Comparison of ENCODE assay signal across 13 cellular contexts in the genomic region with DNA sequence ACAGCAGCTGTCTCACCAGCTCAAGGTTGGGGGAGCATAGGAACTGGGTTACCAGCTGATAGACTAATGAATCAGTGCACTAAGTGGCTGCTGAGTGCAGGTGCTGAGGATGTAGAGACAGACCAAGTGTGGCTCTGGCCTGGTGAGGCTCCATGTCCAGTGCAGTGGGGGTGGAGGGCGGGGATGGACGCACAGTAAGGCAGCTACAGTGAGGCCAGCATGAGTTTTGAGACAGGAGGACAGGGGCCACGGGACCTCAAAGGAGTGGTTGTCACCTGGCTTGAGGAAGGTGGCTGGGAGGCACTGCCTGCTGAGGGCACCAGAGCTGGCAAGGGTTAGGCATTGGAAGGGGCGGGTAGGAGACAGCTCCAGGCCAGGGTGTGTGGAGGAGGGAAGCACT. TPM values are rescaled to one million over a fixed set of nuclear protein-coding genes. Genes with fewer than 3 reads are reported as not detected.
DNase-seq lines count a peak whose midpoint lies in the region; ATAC-seq, FAIRE-seq and TF ChIP-seq lines count a peak whose summit lies in the region.
"Had no signal": no experiment of that assay in that cellular context is flagged by ENCODE, and none has a peak within 500 bp of the region (broad histone marks: within the 10 kb centered on the region; RNA-seq: fewer than 3 reads in every experiment).

No MANE protein-coding gene starts in this region.

- H3K9ac ChIP-seq in H9 (ENCODE audit: extremely low read depth, insufficient read length, low read length) (no peak overlapping the region), GM12878 (ENCODE audit: control insufficient read depth, insufficient read depth, low read length) (no peak overlapping the region)

- no peak for TF ChIP-seq POLR2A in GM12878 (IDR thresholded peaks at IDR 0.05; ENCODE audit: low read depth, low read length)

- CTCF ChIA-PET in GM12878 (lab: Yijun Ruan, JAX), result interaction anchor here (0.5 to 3.8 kb wide), 5 partner anchors 8 to 48 kb away, joined by 3 to 20 read pairs (median 3); no protein-coding TSS in a partner anchor

- H3K36me3 ChIP-seq in GM12878 (ENCODE audit: control insufficient read depth in 2 of 2, insufficient read depth in 2 of 2, low read length in 1 of 2), result peaks cover 13 to 16% of the 10 kb centered on the region in 2 experiments

- SMC1A ChIA-PET in GM12878 (lab: Charles Lee; ENCODE audit: uncharacterized antibody, unreplicated experiment), result interaction anchor here (1.2 to 4.5 kb wide), 9 partner anchors 12 to 48 kb away, joined by 3 to 30 read pairs (median 6); no protein-coding TSS in a partner anchor

- H3K14ac ChIP-seq in H9 (ENCODE audit: insufficient read depth, low read length), result no peak overlapping the region

- H3T11ph ChIP-seq in H9 (ENCODE audit: low read length), result no peak overlapping the region

- no peak for FAIRE-seq in GM12878 (lab: Jason Lieb, UNC)
- FAIRE-seq: A204.1, small intestine had no signal

- H2BK5ac ChIP-seq in H9 (ENCODE audit: insufficient read length, low read length), result no peak overlapping the region

- no peak overlapping the region for H2BK20ac ChIP-seq in H9 (ENCODE audit: low read depth, low read length, poor library complexity, severe bottlenecking)

- no peaks in the 10 kb centered on the region for H3K9me3 Mint-ChIP-seq in activated CD4-positive, alpha-beta T cell treated with anti-CD3 and anti-CD28 coated beads, Interleukin-2, amount 10 ng/mL, durations not matched to agents 24 days and 14 days
- H3K9me3 Mint-ChIP-seq in H9 (no peaks in the 10 kb centered on the region), osteocyte (ENCODE audit: unreplicated experiment) (no peaks in the 10 kb centered on the region)
- H3K9me3 Mint-ChIP-seq: nephron had no signal

- TF ChIP-seq CTCF in H9 (conservative IDR thresholded peaks at IDR 0.05) (no peak), GM12878 (IDR thresholded peaks at IDR 0.05 in 2 of 3, conservative IDR thresholded peaks at IDR 0.05 in 1 of 3; ENCODE audit: control insufficient read depth in 2 of 3, extremely low read depth in 1 of 3, insufficient read depth in 1 of 3, low read depth in 3 of 3, low read length in 3 of 3) (no peak), osteocyte (IDR thresholded peaks at IDR 0.05) (no peak)

- no peak; the same call in 1 of the 3 replicates for ATAC-seq in GM12878
- ATAC-seq in HG02763 (IDR thresholded peaks at IDR 0.05; ENCODE audit: unreplicated experiment), result no peak

- no peak overlapping the region for H3K4me3 ChIP-seq in GM12878
- H3K4me3 ChIP-seq: testis had no signal

- H3K56ac ChIP-seq in H9 (ENCODE audit: insufficient read length, low read depth, low read length), result no peak overlapping the region

- DNase-seq in activated CD4-positive, alpha-beta T cell treated with anti-CD3 and anti-CD28 coated beads, Interleukin-2, amount 10 ng/mL, durations not matched to agents 24 days and 14 days, result no peak
- no peak for DNase-seq in activated CD4-positive, alpha-beta T cell treated with anti-CD3 and anti-CD28 coated beads for 1 hour
- DNase-seq in H9 (no peak), GM12878 (ENCODE audit: low read depth, low spot score) (no peak), osteocyte (ENCODE audit: extremely low spot score, unreplicated experiment) (no peak), amniotic stem cell (lab: John Stamatoyannopoulos, UW) (no peak), retina (no peak)
- DNase-seq: small intestine had no signal

- H3K79me1 ChIP-seq in H9 (ENCODE audit: insufficient read depth, low read depth, low read length, poor library complexity, severe bottlenecking), result no peaks in the 10 kb centered on the region

- no peak overlapping the region for H3K27ac ChIP-seq in H9 (ENCODE audit: insufficient read length, low read depth, low read length)
- H3K27ac ChIP-seq in GM12878 (ENCODE audit: control insufficient read depth, insufficient read depth), result peak overlapping the region; percentile 92
- H3K27ac ChIP-seq: epithelial cell of prostate had no signal

- no peaks in the 10 kb centered on the region for H3K79me2 ChIP-seq in H9 (ENCODE audit: insufficient read depth, low read length)
- peaks cover 45% of the 10 kb centered on the region for H3K79me2 ChIP-seq in GM12878 (ENCODE audit: control insufficient read depth, insufficient read depth, low read length)

- H3K4me2 ChIP-seq in H9 (ENCODE audit: insufficient read depth, insufficient read length, low read length), result no peak overlapping the region
- no peak overlapping the region for H3K4me2 ChIP-seq in GM12878 (ENCODE audit: control insufficient read depth, insufficient read depth)

- H2BK120ac ChIP-seq in H9 (ENCODE audit: low read depth, low read length, poor library complexity, severe bottlenecking), result no peak overlapping the region

- H4K91ac ChIP-seq in H9 (ENCODE audit: insufficient read length, low read depth, low read length), result no peak overlapping the region

- intact Hi-C loops in activated CD4-positive, alpha-beta T cell treated with anti-CD3 and anti-CD28 coated beads, Interleukin-2, amount 10 ng/mL, durations not matched to agents 24 days and 14 days (cut with micrococcal nuclease), result no loop called here
- intact Hi-C loops in GM12878 (cut with micrococcal nuclease; ENCODE audit: unreplicated experiment), result no loop called here

- H3K27ac Mint-ChIP-seq in activated CD4-positive, alpha-beta T cell treated with anti-CD3 and anti-CD28 coated beads, Interleukin-2, amount 10 ng/mL, durations not matched to agents 24 days and 14 days, result peak overlapping the region; percentile 95
- H3K27ac Mint-ChIP-seq in H9, result no peak overlapping the region
- peak overlapping the region; percentile 88 for H3K27ac Mint-ChIP-seq in osteocyte (ENCODE audit: unreplicated experiment)
- H3K27ac Mint-ChIP-seq: nephron had no signal

- no peak overlapping the region for H3K4ac ChIP-seq in H9 (ENCODE audit: low read depth, low read length)

- in situ Hi-C loops in GM12878 (cut with MboI), result no loop called here

- no CpG with 5 or more reads among the region's 4 CpGs for WGBS in H9 (ENCODE audit: extremely low coverage, insufficient read length, low lambda C conversion rate)
- 74% methylated on average over 4 of the region's 4 CpGs for WGBS in GM12878 (ENCODE audit: insufficient coverage, insufficient replicate concordance, low lambda C conversion rate, missing lambda C conversion rate)

- BruUV-seq in GM12878 (replicated peaks; lab: Mats Ljungman, UMichigan), result no TSS peak

- H3K4me1 Mint-ChIP-seq in activated CD4-positive, alpha-beta T cell treated with anti-CD3 and anti-CD28 coated beads, Interleukin-2, amount 10 ng/mL, durations not matched to agents 24 days and 14 days, result peaks cover 33% of the 10 kb centered on the region
- H3K4me1 Mint-ChIP-seq in H9 (peaks cover 8 to 23% of the 10 kb centered on the region in 2 experiments), osteocyte (ENCODE audit: unreplicated experiment) (peaks cover 80% of the 10 kb centered on the region)

- no peak overlapping the region for H4K8ac ChIP-seq in H9 (replicated peaks; ENCODE audit: insufficient read length, low read depth, low read length)

- TF ChIP-seq EP300 in GM12878 (IDR thresholded peaks at IDR 0.05; ENCODE audit: borderline replicate concordance in 1 of 2, control insufficient read depth in 1 of 2, low read depth in 2 of 2, low read length in 2 of 2), result no peak

- peaks cover 33% of the 10 kb centered on the region for H3K36me3 Mint-ChIP-seq in activated CD4-positive, alpha-beta T cell treated with anti-CD3 and anti-CD28 coated beads, Interleukin-2, amount 10 ng/mL, durations not matched to agents 24 days and 14 days (ENCODE audit: low read depth)
- H3K36me3 Mint-ChIP-seq in H9 (ENCODE audit: insufficient read depth in 1 of 3, low read depth in 3 of 3), result no peaks in the 10 kb centered on the region
- peaks cover 9% of the 10 kb centered on the region for H3K36me3 Mint-ChIP-seq in osteocyte (ENCODE audit: unreplicated experiment)

- peak overlapping the region; percentile 48 for H3K18ac ChIP-seq in H9 (ENCODE audit: insufficient read length, low read depth, low read length)

- H3K27me3 ChIP-seq in H9 (ENCODE audit: insufficient read depth, low read length), result no peaks in the 10 kb centered on the region
- H3K27me3 ChIP-seq in GM12878 (replicated peaks in 1 of 2; ENCODE audit: control insufficient read depth in 2 of 2, insufficient read depth in 2 of 2, low read length in 1 of 2), result no peaks in the 10 kb centered on the region
- H3K27me3 ChIP-seq: testis had no signal

- H2BK15ac ChIP-seq in H9 (ENCODE audit: low read depth, low read length), result no peak overlapping the region

- TF ChIP-seq RAD21 in GM12878 (IDR thresholded peaks at IDR 0.05; ENCODE audit: insufficient read depth, low read depth, low read length), result no peak

- no peaks in the 10 kb centered on the region for H3K23me2 ChIP-seq in H9 (ENCODE audit: insufficient read length, low read depth, low read length, poor library complexity, severe bottlenecking)

- peak overlapping the region; percentile 6 for H3K4me3 Mint-ChIP-seq in activated CD4-positive, alpha-beta T cell treated with anti-CD3 and anti-CD28 coated beads, Interleukin-2, amount 10 ng/mL, durations not matched to agents 24 days and 14 days
- no peak overlapping the region for H3K4me3 Mint-ChIP-seq in H9
- H3K4me3 Mint-ChIP-seq in osteocyte (ENCODE audit: unreplicated experiment), result peak overlapping the region; percentile 23
- H3K4me3 Mint-ChIP-seq: nephron had no signal

- RAD21 ChIA-PET in GM12878 (lab: Charles Lee; ENCODE audit: unreplicated experiment), result interaction anchor here (1.1 to 3.4 kb wide), 6 partner anchors 16 to 47 kb away, joined by 3 to 25 read pairs (median 9); a partner anchor contains a TSS

- H3K4me1 ChIP-seq in H9 (ENCODE audit: insufficient read depth, low read length) (no peaks in the 10 kb centered on the region), GM12878 (ENCODE audit: control insufficient read depth, insufficient read depth, low read length) (peaks cover 21% of the 10 kb centered on the region)

- no peaks in the 10 kb centered on the region for H3K27me3 Mint-ChIP-seq in activated CD4-positive, alpha-beta T cell treated with anti-CD3 and anti-CD28 coated beads, Interleukin-2, amount 10 ng/mL, durations not matched to agents 24 days and 14 days
- no peaks in the 10 kb centered on the region; the same call in none of the 2 replicates for H3K27me3 Mint-ChIP-seq in H9 (ENCODE audit: low read depth)
- no peaks in the 10 kb centered on the region for H3K27me3 Mint-ChIP-seq in osteocyte (ENCODE audit: unreplicated experiment)

- POLR2A ChIA-PET in GM12878 (lab: Charles Lee), result interaction anchor here (1.0 to 2.0 kb wide), 4 partner anchors 10 to 26 kb away, joined by 4 to 9 read pairs (median 4); no protein-coding TSS in a partner anchor

- no peak overlapping the region for H2AK5ac ChIP-seq in H9 (ENCODE audit: insufficient read length, low read length)

- H2BK12ac ChIP-seq in H9 (ENCODE audit: insufficient read length, low read depth, low read length), result no peak overlapping the region

- no peak overlapping the region for H3K23ac ChIP-seq in H9 (ENCODE audit: insufficient read length, low read depth, low read length)

- no peaks in the 10 kb centered on the region for H3K9me3 ChIP-seq in H9 (ENCODE audit: control insufficient read depth, low read depth, low read length)
- no peaks in the 10 kb centered on the region for H3K9me3 ChIP-seq in GM12878 (replicated peaks; ENCODE audit: control insufficient read depth, insufficient read depth, low read length)
- H3K9me3 ChIP-seq: testis had no signal

- H4K5ac ChIP-seq in H9 (ENCODE audit: insufficient read length, low read depth, low read length), result no peak overlapping the region

- H2AFZ ChIP-seq in H9 (ENCODE audit: low read length) (no peak overlapping the region), GM12878 (ENCODE audit: control insufficient read depth, low read depth, low read length) (no peak overlapping the region)

- no peaks in the 10 kb centered on the region for H4K20me1 ChIP-seq in H9 (ENCODE audit: control insufficient read depth, insufficient read depth, insufficient read length)
- H4K20me1 ChIP-seq in GM12878 (ENCODE audit: control insufficient read depth, insufficient read depth), result no peaks in the 10 kb centered on the region

RNA-seq across cellular contexts. Expression of a gene that starts 37.0 kb away (rescaled TPM):
- total RNA-seq in activated CD4-positive, alpha-beta T cell treated with anti-CD3 and anti-CD28 coated beads, Interleukin-2, amount 10 ng/mL, durations not matched to agents 24 days and 14 days, result 45.2 and 46.3 TPM in 2 replicates
- total RNA-seq in H9 (2021) (0.11 and 0.13 TPM in 2 replicates), GM12878 (2014; rRNA removed) (18.5 and 20.0 TPM in 2 replicates), GM12878 (2014; rRNA removed; fragmentation: Illumina TruSeq; extraction: Trizol) (16.2 and 16.7 TPM in 2 replicates), GM12878 (2021) (40.0 and 44.1 TPM in 2 replicates), osteocyte (105 and 114 TPM in 2 replicates)
- total RNA-seq in GM12878 (2013; cell fraction: nucleolus; rRNA removed), result 85.2 and 87.1 TPM in 2 replicates
- polyA plus RNA-seq in GM12878 (2011; ENCODE audit: low read depth), result 3.2 TPM
- polyA plus RNA-seq in GM12878 (2011; rRNA removed) (9.2 and 13.7 TPM in 2 replicates), GM12878 (2014; fragmentation: Illumina TruSeq; extraction: Trizol) (11.4 and 12.9 TPM in 2 replicates), GM12878 (2014; fragmentation: Nextera tagmentation; extraction: Ambion mirVana) (1 to 10 TPM; 1.4 TPM), GM12878 (2014; rRNA removed) (16.3 and 17.2 TPM in 2 replicates), GM12878 (2016; fragmentation: Nextera tagmentation; extraction: Ambion mirVana) (10 to 100 TPM; 11.6 to 13.0 TPM)
- 8.8 and 9.1 TPM in 2 replicates for polyA plus RNA-seq in GM12878 (2011; cell fraction: cytosol; rRNA removed)
- 35.2 and 47.8 TPM in 2 replicates for polyA plus RNA-seq in GM12878 (2011; cell fraction: nucleus; rRNA removed)
- 5.3 and 5.8 TPM in 2 replicates for polyA plus RNA-seq in GM12878 (2012)
- polyA minus RNA-seq in GM12878 (2011; rRNA and poly(A)+ RNA removed), result 23.6 and 27.6 TPM in 2 replicates
- 11.1 and 11.3 TPM in 2 replicates for polyA minus RNA-seq in GM12878 (2011; cell fraction: cytosol; rRNA and poly(A)+ RNA removed)
- 21.9 and 38.7 TPM in 2 replicates for polyA minus RNA-seq in GM12878 (2011; cell fraction: nucleus; rRNA and poly(A)+ RNA removed)

RNA-seq across cellular contexts. Expression of a gene that starts 55.4 kb away (rescaled TPM):
- total RNA-seq in activated CD4-positive, alpha-beta T cell treated with anti-CD3 and anti-CD28 coated beads, Interleukin-2, amount 10 ng/mL, durations not matched to agents 24 days and 14 days, result 43.7 and 45.6 TPM in 2 replicates
- total RNA-seq in H9 (2021), result 62.2 and 64.0 TPM in 2 replicates
- 4.1 and 4.4 TPM in 2 replicates for total RNA-seq in GM12878 (2013; cell fraction: nucleolus; rRNA removed)
- total RNA-seq in GM12878 (2014; rRNA removed), result 60.4 and 66.9 TPM in 2 replicates
- total RNA-seq in GM12878 (2014; rRNA removed; fragmentation: Illumina TruSeq; extraction: Trizol), result 57.9 and 58.5 TPM in 2 replicates
- 48.2 and 53.8 TPM in 2 replicates for total RNA-seq in GM12878 (2021)
- 38.1 TPM for polyA plus RNA-seq in GM12878 (2011; ENCODE audit: low read depth)
- 60.9 and 71.4 TPM in 2 replicates for polyA plus RNA-seq in GM12878 (2011; rRNA removed)
- polyA plus RNA-seq in GM12878 (2011; cell fraction: cytosol; rRNA removed), result 23.4 and 28.6 TPM in 2 replicates
- 11.2 and 13.0 TPM in 2 replicates for polyA plus RNA-seq in GM12878 (2011; cell fraction: nucleus; rRNA removed)
- 30.1 and 36.5 TPM in 2 replicates for polyA plus RNA-seq in GM12878 (2012)
- polyA plus RNA-seq in GM12878 (2014; fragmentation: Illumina TruSeq; extraction: Trizol), result 71.2 and 82.5 TPM in 2 replicates
- polyA plus RNA-seq in GM12878 (2014; fragmentation: Nextera tagmentation; extraction: Ambion mirVana), result 10 to 100 TPM; 13.7 to 28.8 TPM
- 53.0 and 56.8 TPM in 2 replicates for polyA plus RNA-seq in GM12878 (2014; rRNA removed)
- polyA plus RNA-seq in GM12878 (2016; fragmentation: Nextera tagmentation; extraction: Ambion mirVana), result 100 to 1,000 TPM in 1 of 2 experiments, 10 to 100 TPM in 1; 12.8 to 139 TPM
- polyA minus RNA-seq in GM12878 (2011; rRNA and poly(A)+ RNA removed), result 13.3 and 15.7 TPM in 2 replicates
- polyA minus RNA-seq in GM12878 (2011; cell fraction: cytosol; rRNA and poly(A)+ RNA removed), result 8.0 and 9.5 TPM in 2 replicates
- polyA minus RNA-seq in GM12878 (2011; cell fraction: nucleus; rRNA and poly(A)+ RNA removed), result 3.6 and 7.3 TPM in 2 replicates
- 53.1 and 55.1 TPM in 2 replicates for total RNA-seq in osteocyte

Comparison
In these comparisons a context has a peak if more than half of its experiments do, and no peak if none do; other contexts are left out.
1. H3K27ac Mint-ChIP-seq: peak in activated CD4-positive, alpha-beta T cell treated with anti-CD3 and anti-CD28 coated beads, Interleukin-2, amount 10 ng/mL, durations not matched to agents 24 days and 14 days (single experiment) and osteocyte (single experiment); none in H9 (0 of 3).
2. H3K4me3 Mint-ChIP-seq: peak in activated CD4-positive, alpha-beta T cell treated with anti-CD3 and anti-CD28 coated beads, Interleukin-2, amount 10 ng/mL, durations not matched to agents 24 days and 14 days (single experiment) and osteocyte (single experiment); none in H9 (0 of 2).
3. RNA of a gene that starts 37.0 kb away (total RNA-seq): 105 to 114 TPM in osteocyte, 45.2 to 46.3 TPM in activated CD4-positive, alpha-beta T cell treated with anti-CD3 and anti-CD28 coated beads, Interleukin-2, amount 10 ng/mL, durations not matched to agents 24 days and 14 days and 16.2 to 87.1 TPM in GM12878; 0.11 to 0.13 TPM in H9; every median in the first group is over 10 times any median in the second.